Comparison of ENCODE assay signal across 1 cellular context in genomic region chr13:22848539-22849052, GRCh38.
TF ChIP-seq lines count a peak whose summit lies in the region.

No MANE protein-coding gene starts in this region.

TF ChIP-seq in HepG2, 621 proteins besides CTCF, POLR2A, EP300 and RAD21 (continued from another document):
- TF ChIP-seq ZNF281 (CRISPR knock-in tag; IDR thresholded peaks at IDR 0.05; ENCODE audit: borderline replicate concordance) (no peak), TBX2 (CRISPR knock-in tag; IDR thresholded peaks at IDR 0.05; ENCODE audit: borderline replicate concordance) (peak; percentile 65; the same call in 1 of the 2 replicates), ELF1 (CRISPR knock-in tag; IDR thresholded peaks at IDR 0.05) (peak; percentile 68), SOX5 (CRISPR knock-in tag; IDR thresholded peaks at IDR 0.05; ENCODE audit: borderline replicate concordance) (peak; percentile 58; the same call in 1 of the 2 replicates), ZBTB42 (CRISPR knock-in tag; IDR thresholded peaks at IDR 0.05) (no peak), RNF2 (conservative IDR thresholded peaks at IDR 0.05; ENCODE audit: low read depth) (0 out of 2 replicates have a peak, but pooled peaks have one; percentile 52), THAP11 (CRISPR knock-in tag; IDR thresholded peaks at IDR 0.05) (peak; percentile 42), MLLT10 (CRISPR knock-in tag; IDR thresholded peaks at IDR 0.05) (no peak), POLR2AphosphoS5 (IDR thresholded peaks at IDR 0.05; ENCODE audit: low read depth, low read length) (no peak), PHF8 (CRISPR knock-in tag; IDR thresholded peaks at IDR 0.05) (peak; percentile 54; the same call in 1 of the 2 replicates), ZNF367 (CRISPR knock-in tag; IDR thresholded peaks at IDR 0.05; ENCODE audit: borderline replicate concordance) (no peak), HOXA3 (CRISPR knock-in tag; IDR thresholded peaks at IDR 0.05) (peak; percentile 47; the same call in 1 of the 2 replicates), SMAD1 (CRISPR knock-in tag; IDR thresholded peaks at IDR 0.05; ENCODE audit: borderline replicate concordance, low read depth) (0 out of 2 replicates have a peak, but pooled peaks have one; percentile 41)
- TF ChIP-seq, protein P1, sequence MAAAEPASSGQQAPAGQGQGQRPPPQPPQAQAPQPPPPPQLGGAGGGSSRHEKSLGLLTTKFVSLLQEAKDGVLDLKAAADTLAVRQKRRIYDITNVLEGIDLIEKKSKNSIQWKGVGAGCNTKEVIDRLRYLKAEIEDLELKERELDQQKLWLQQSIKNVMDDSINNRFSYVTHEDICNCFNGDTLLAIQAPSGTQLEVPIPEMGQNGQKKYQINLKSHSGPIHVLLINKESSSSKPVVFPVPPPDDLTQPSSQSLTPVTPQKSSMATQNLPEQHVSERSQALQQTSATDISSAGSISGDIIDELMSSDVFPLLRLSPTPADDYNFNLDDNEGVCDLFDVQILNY (CRISPR knock-in tag; conservative IDR thresholded peaks at IDR 0.05), result no peak
- TF ChIP-seq, protein P2, sequence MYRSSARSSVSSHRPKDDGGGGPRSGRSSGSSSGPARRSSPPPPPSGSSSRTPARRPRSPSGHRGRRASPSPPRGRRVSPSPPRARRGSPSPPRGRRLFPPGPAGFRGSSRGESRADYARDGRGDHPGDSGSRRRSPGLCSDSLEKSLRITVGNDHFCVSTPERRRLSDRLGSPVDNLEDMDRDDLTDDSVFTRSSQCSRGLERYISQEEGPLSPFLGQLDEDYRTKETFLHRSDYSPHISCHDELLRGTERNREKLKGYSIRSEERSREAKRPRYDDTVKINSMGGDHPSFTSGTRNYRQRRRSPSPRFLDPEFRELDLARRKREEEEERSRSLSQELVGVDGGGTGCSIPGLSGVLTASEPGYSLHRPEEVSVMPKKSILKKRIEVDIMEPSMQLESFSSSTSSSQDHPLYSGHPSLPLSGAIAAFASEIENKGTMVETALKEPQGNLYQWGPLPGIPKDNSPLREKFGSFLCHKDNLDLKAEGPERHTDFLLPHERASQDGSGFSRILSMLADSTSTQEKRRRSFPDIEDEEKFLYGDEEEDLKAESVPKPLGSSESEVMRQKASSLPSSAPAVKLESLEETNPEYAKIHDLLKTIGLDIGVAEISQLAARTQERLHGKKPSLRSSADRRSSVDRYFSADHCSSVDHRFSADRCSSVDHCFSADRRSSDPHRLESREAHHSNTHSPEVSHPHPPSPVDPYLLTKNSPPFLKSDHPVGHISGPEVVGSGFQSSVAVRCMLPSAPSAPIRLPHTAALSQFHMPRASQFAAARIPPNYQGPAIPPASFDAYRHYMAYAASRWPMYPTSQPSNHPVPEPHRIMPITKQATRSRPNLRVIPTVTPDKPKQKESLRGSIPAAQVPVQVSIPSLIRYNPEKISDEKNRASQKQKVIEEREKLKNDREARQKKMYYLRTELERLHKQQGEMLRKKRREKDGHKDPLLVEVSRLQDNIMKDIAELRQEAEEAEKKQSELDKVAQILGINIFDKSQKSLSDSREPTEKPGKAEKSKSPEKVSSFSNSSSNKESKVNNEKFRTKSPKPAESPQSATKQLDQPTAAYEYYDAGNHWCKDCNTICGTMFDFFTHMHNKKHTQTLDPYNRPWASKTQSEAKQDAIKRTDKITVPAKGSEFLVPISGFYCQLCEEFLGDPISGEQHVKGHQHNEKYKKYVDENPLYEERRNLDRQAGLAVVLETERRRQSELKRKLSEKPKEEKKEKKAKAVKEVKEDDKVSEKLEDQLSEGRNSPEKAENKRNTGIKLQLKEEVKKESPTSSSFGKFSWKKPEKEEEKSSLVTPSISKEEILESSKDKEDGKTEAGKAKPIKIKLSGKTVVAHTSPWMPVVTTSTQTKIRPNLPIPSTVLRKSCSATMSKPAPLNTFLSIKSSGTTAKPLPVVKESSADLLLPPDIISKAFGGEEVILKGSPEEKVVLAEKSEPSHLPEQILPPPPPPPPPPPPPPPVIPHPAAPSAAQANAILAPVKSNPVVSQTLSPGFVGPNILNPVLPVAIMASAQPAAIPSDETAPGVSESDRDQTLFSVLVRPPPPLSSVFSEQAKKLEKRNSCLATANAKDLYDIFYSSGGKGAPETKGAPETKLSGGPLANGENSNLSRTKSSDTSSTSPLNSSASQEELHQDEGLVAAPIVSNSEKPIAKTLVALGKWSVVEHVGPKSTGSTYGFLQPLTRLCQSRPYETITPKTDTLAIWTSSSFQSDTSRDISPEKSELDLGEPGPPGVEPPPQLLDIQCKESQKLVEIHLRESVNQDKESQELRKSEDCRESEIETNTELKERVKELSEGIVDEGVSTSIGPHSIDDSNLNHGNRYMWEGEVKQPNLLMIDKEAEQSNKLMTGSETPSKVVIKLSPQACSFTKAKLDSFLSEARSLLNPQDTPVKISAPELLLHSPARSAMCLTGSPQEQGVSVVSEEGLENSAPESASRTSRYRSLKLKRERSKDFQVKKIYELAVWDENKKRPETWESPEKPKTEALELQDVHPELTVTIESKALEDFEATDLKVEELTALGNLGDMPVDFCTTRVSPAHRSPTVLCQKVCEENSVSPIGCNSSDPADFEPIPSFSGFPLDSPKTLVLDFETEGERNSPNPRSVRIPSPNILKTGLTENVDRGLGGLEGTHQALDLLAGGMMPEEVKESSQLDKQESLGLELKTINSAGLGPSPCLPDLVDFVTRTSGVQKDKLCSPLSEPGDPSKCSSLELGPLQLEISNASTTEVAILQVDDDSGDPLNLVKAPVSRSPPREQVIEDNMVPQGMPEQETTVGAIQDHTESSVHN (CRISPR knock-in tag; IDR thresholded peaks at IDR 0.05), result no peak
